In the genomic region with DNA sequence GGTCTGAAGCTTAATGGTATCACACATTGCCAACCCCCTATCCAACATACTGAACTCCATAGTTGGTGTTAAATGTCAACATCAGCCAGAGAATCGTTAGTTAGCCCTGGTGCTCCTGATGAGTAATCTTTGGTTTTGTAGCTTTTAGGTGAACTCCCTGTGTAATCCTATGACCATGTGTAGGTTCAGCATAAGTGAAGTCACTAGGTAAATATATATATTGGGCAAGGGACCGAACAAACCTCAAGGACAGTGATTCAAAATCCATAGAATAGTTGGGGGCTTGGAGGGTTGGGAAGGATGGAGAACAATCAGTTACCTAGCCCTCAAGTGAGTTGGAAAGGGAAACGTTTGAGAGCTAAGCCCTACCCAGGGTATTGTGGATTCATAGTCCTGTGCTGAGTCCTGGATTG, we compare ENCODE assay signal across 30 cellular contexts. TPM values are rescaled to one million over a fixed set of nuclear protein-coding genes. Genes with fewer than 3 reads are reported as not detected.
DNase-seq lines count a peak whose midpoint lies in the region; ATAC-seq and TF ChIP-seq lines count a peak whose summit lies in the region.
"Had no signal": no experiment of that assay in that cellular context is flagged by ENCODE, and none has a peak within 500 bp of the region (broad histone marks: within the 10 kb centered on the region; RNA-seq: fewer than 3 reads in every experiment).

No MANE protein-coding gene starts in this region.

- H3K9me2 ChIP-seq in PC-3 (replicated peaks; ENCODE audit: low read length), result no peaks in the 10 kb centered on the region

- WGBS in mammary epithelial cell (ENCODE audit: low coverage, missing lambda C conversion rate), result 63% methylated on average over 3 of the region's 3 CpGs

- H3K9ac ChIP-seq in PC-3 (ENCODE audit: low read length) (0 out of 2 replicates have a peak overlapping the region, but pooled peaks have one; percentile 15), mammary epithelial cell (ENCODE audit: insufficient read depth, low read length) (no peak overlapping the region)

- H3K36me3 ChIP-seq in PC-3 (ENCODE audit: low read depth, low read length), result peaks cover 18% of the 10 kb centered on the region
- no peaks in the 10 kb centered on the region for H3K36me3 ChIP-seq in mammary epithelial cell (ENCODE audit: insufficient read depth, low read length)
- H3K36me3 ChIP-seq in osteoblast (ENCODE audit: insufficient read depth, low read length), result no peaks in the 10 kb centered on the region
- H3K36me3 ChIP-seq: HAP-1, prostate gland had no signal

- H3K27ac ChIP-seq in PC-3 (ENCODE audit: low read length) (peak overlapping the region; percentile 81), mammary epithelial cell (ENCODE audit: insufficient read depth, low read depth, low read length) (no peak overlapping the region), osteoblast (ENCODE audit: low read depth, low read length) (peak overlapping the region; percentile 10), caudate nucleus (ENCODE audit: low read depth, low read length) (no peak overlapping the region)
- H3K27ac ChIP-seq: dorsolateral prefrontal cortex, left ventricle myocardium inferior, neutrophil, prostate gland, tibial artery had no signal

- no peak for DNase-seq in activated naive CD8-positive, alpha-beta T cell treated with anti-CD3 and anti-CD28 coated beads, Interleukin-2, amount 50 U/mL, for 24 hours
- DNase-seq in activated naive CD8-positive, alpha-beta T cell treated with anti-CD3 and anti-CD28 coated beads for 36 hours, result no peak
- DNase-seq in PC-3 (peak; percentile 92), mammary epithelial cell (peak; percentile 83), osteoblast (ENCODE audit: insufficient read length, low spot score, missing footprints) (no peak), HuH-7.5 (ENCODE audit: low spot score) (no peak), caudate nucleus (lab: John Stamatoyannopoulos, UW) (no peak)
- DNase-seq: activated CD4-positive, alpha-beta T cell treated with anti-CD3 and anti-CD28 coated beads, Interleukin-2, amount 10 ng/mL, durations not matched to agents 24 days and 14 days; activated CD8-positive, alpha-beta memory T cell treated with anti-CD3 and anti-CD28 coated beads, Interleukin-2, amount 10 ng/mL, durations not matched to agents 7 days and 5 days; activated naive CD4-positive, alpha-beta T cell treated with anti-CD3 and anti-CD28 coated beads, Interleukin-2, amount 10 ng/mL, durations not matched to agents 7 days and 5 days; activated T-cell treated with anti-CD3 and anti-CD28 coated beads, Interleukin-2, amount 50 U/mL, for 72 hours; aorta; CD8-positive, alpha-beta memory T cell; central memory CD4-positive, alpha-beta T cell; dorsolateral prefrontal cortex; GDM1; left ventricle myocardium inferior; naive B cell; NCI-H1436; NCI-H345; tibial artery had no signal

- POLR2A ChIA-PET in PC-3 (lab: Charles Lee; ENCODE audit: unreplicated experiment), result no interaction called here

- TF ChIP-seq CTCF in PC-3 (conservative IDR thresholded peaks at IDR 0.05; ENCODE audit: low read depth, low read length) (no peak), mammary epithelial cell (conservative IDR thresholded peaks at IDR 0.05 in 1 of 2, IDR thresholded peaks at IDR 0.05 in 1 of 2; ENCODE audit: extremely low read depth in 1 of 2, insufficient read depth in 1 of 2, low read depth in 1 of 2, low read length in 2 of 2) (no peak), osteoblast (IDR thresholded peaks at IDR 0.05; ENCODE audit: extremely low read depth, low read depth, low read length) (no peak)

- no peaks in the 10 kb centered on the region for H3K9me3 ChIP-seq in PC-3 (ENCODE audit: low read length)
- no peaks in the 10 kb centered on the region for H3K9me3 ChIP-seq in mammary epithelial cell (replicated peaks; ENCODE audit: insufficient read depth, low read length)
- no peaks in the 10 kb centered on the region for H3K9me3 ChIP-seq in osteoblast (ENCODE audit: low read depth, low read length)
- H3K9me3 ChIP-seq: HAP-1, left ventricle myocardium inferior, neutrophil, prostate gland, tibial artery had no signal

- H4K20me1 ChIP-seq in PC-3 (ENCODE audit: low read length), result no peaks in the 10 kb centered on the region
- no peaks in the 10 kb centered on the region for H4K20me1 ChIP-seq in mammary epithelial cell (ENCODE audit: insufficient read depth, low read length)
- no peaks in the 10 kb centered on the region for H4K20me1 ChIP-seq in osteoblast (ENCODE audit: insufficient read depth, low read length)

- no peaks in the 10 kb centered on the region for H3K27me3 ChIP-seq in PC-3 (ENCODE audit: low read length)
- no peaks in the 10 kb centered on the region for H3K27me3 ChIP-seq in mammary epithelial cell (ENCODE audit: insufficient read depth, low read length)
- H3K27me3 ChIP-seq in osteoblast (ENCODE audit: insufficient read depth, low read length), result no peaks in the 10 kb centered on the region
- H3K27me3 ChIP-seq: dorsolateral prefrontal cortex, neutrophil, tibial artery had no signal

- no peaks in the 10 kb centered on the region for H3K27me3 Mint-ChIP-seq in activated naive CD8-positive, alpha-beta T cell treated with anti-CD3 and anti-CD28 coated beads, Interleukin-2, amount 50 U/mL, for 24 hours
- H3K27me3 Mint-ChIP-seq in activated naive CD8-positive, alpha-beta T cell treated with anti-CD3 and anti-CD28 coated beads for 36 hours, result no peaks in the 10 kb centered on the region
- no peaks in the 10 kb centered on the region for H3K27me3 Mint-ChIP-seq in stimulated activated memory B cell treated with anti-CD40 and anti-IgM and Interleukin-4, amounts not matched to agents 10 μg/mL and 1 μg/mL and 100 μg/mL, for 72 hours
- H3K27me3 Mint-ChIP-seq: activated CD4-positive, alpha-beta T cell treated with anti-CD3 and anti-CD28 coated beads, Interleukin-2, amount 10 ng/mL, durations not matched to agents 24 days and 14 days; activated CD8-positive, alpha-beta memory T cell treated with anti-CD3 and anti-CD28 coated beads, Interleukin-2, amount 10 ng/mL, durations not matched to agents 7 days and 5 days; activated naive CD4-positive, alpha-beta T cell treated with anti-CD3 and anti-CD28 coated beads, Interleukin-2, amount 10 ng/mL, durations not matched to agents 7 days and 5 days; B cell; naive B cell; stimulated activated naive CD8-positive, alpha-beta T cell treated with anti-CD3 and anti-CD28 coated beads, Interleukin-15, Interleukin-2, amounts not matched to agents 100 ng/mL and 50 ng/mL, for 24 hours had no signal

- no peak overlapping the region for H2AFZ ChIP-seq in PC-3 (ENCODE audit: low read length)
- no peak overlapping the region for H2AFZ ChIP-seq in mammary epithelial cell (ENCODE audit: low read depth, low read length)
- H2AFZ ChIP-seq in osteoblast (ENCODE audit: low read length), result no peak overlapping the region

- peak overlapping the region; percentile 48 for H3K4me2 ChIP-seq in PC-3 (ENCODE audit: low read length)
- no peak overlapping the region for H3K4me2 ChIP-seq in mammary epithelial cell (ENCODE audit: insufficient read depth, low read depth, low read length)
- no peak overlapping the region for H3K4me2 ChIP-seq in osteoblast (ENCODE audit: insufficient read depth, low read length)

- H3K4me1 ChIP-seq in PC-3 (ENCODE audit: insufficient read depth, low read length), result peaks cover 45% of the 10 kb centered on the region
- H3K4me1 ChIP-seq in mammary epithelial cell (ENCODE audit: insufficient read depth, low read length), result peaks cover 7% of the 10 kb centered on the region
- peaks cover 21% of the 10 kb centered on the region for H3K4me1 ChIP-seq in osteoblast (ENCODE audit: insufficient read depth, low read length)
- H3K4me1 ChIP-seq: HAP-1, left ventricle myocardium inferior, prostate gland, tibial artery had no signal

- peaks cover 12% of the 10 kb centered on the region for H3K9me3 Mint-ChIP-seq in activated naive CD8-positive, alpha-beta T cell treated with anti-CD3 and anti-CD28 coated beads, Interleukin-2, amount 50 U/mL, for 24 hours
- H3K9me3 Mint-ChIP-seq in activated naive CD8-positive, alpha-beta T cell treated with anti-CD3 and anti-CD28 coated beads for 36 hours, result peaks cover 9% of the 10 kb centered on the region
- peaks cover 15% of the 10 kb centered on the region for H3K9me3 Mint-ChIP-seq in stimulated activated memory B cell treated with anti-CD40 and anti-IgM and Interleukin-4, amounts not matched to agents 10 μg/mL and 1 μg/mL and 100 μg/mL, for 72 hours
- H3K9me3 Mint-ChIP-seq: CD8-positive, alpha-beta memory T cell had no signal

- no peak overlapping the region for H3K27ac Mint-ChIP-seq in activated naive CD8-positive, alpha-beta T cell treated with anti-CD3 and anti-CD28 coated beads, Interleukin-2, amount 50 U/mL, for 24 hours
- H3K27ac Mint-ChIP-seq in activated naive CD8-positive, alpha-beta T cell treated with anti-CD3 and anti-CD28 coated beads for 36 hours, result no peak overlapping the region
- H3K27ac Mint-ChIP-seq in stimulated activated memory B cell treated with anti-CD40 and anti-IgM and Interleukin-4, amounts not matched to agents 10 μg/mL and 1 μg/mL and 100 μg/mL, for 72 hours, result no peak overlapping the region
- H3K27ac Mint-ChIP-seq: activated CD4-positive, alpha-beta T cell treated with anti-CD3 and anti-CD28 coated beads, Interleukin-2, amount 10 ng/mL, durations not matched to agents 24 days and 14 days; activated CD8-positive, alpha-beta memory T cell treated with anti-CD3 and anti-CD28 coated beads, Interleukin-2, amount 10 ng/mL, durations not matched to agents 7 days and 5 days; activated naive CD4-positive, alpha-beta T cell treated with anti-CD3 and anti-CD28 coated beads, Interleukin-2, amount 10 ng/mL, durations not matched to agents 7 days and 5 days; activated T-cell treated with anti-CD3 and anti-CD28 coated beads, Interleukin-2, amount 50 U/mL, for 72 hours; B cell; mesothelial cell of epicardium; stimulated activated naive CD8-positive, alpha-beta T cell treated with anti-CD3 and anti-CD28 coated beads, Interleukin-15, Interleukin-2, amounts not matched to agents 100 ng/mL and 50 ng/mL, for 24 hours; T-helper 2 cell treated with Interferon-gamma antibody and Interleukin-4, amounts not matched to agents 5 μg/mL and 100 μg/mL, for 36 hours had no signal

- dilution Hi-C loops in mammary epithelial cell (cut with HindIII; ENCODE audit: low sequenced_read_pairs), result loop anchor here (25.0 kb wide), 1 partner anchor 391 kb away; no protein-coding TSS in a partner anchor

- H3K4me3 ChIP-seq in PC-3 (ENCODE audit: low read length) (no peak overlapping the region), mammary epithelial cell (replicated peaks in 1 of 3; ENCODE audit: insufficient read depth in 1 of 3, low read depth in 2 of 3, low read length in 3 of 3) (no peak overlapping the region), osteoblast (ENCODE audit: insufficient read depth, low read length) (no peak overlapping the region)
- H3K4me3 ChIP-seq: dorsolateral prefrontal cortex, HAP-1, left ventricle myocardium inferior, prostate gland, tibial artery had no signal

- CTCF ChIA-PET in PC-3 (lab: Charles Lee) (interaction anchor here (0.7 kb wide), 1 partner anchor 55 kb away, joined by 3 read pairs; no protein-coding TSS in a partner anchor), mammary epithelial cell (lab: Charles Lee; ENCODE audit: low non-redundant PET) (interaction anchor here (0.6 kb wide), 1 partner anchor 178 kb away, joined by 23 read pairs; no protein-coding TSS in a partner anchor)

- no TSS peak for BruUV-seq in PC-3 (replicated peaks; lab: Mats Ljungman, UMichigan)
- BruUV-seq in mammary epithelial cell (replicated peaks; lab: Mats Ljungman, UMichigan), result no TSS peak

- no peaks in the 10 kb centered on the region for H3K79me2 ChIP-seq in PC-3 (ENCODE audit: low read length)
- no peaks in the 10 kb centered on the region for H3K79me2 ChIP-seq in mammary epithelial cell (ENCODE audit: insufficient read depth, low read length)
- no peaks in the 10 kb centered on the region for H3K79me2 ChIP-seq in osteoblast (ENCODE audit: insufficient read depth, low read length)

- H3K4me3 Mint-ChIP-seq in activated naive CD8-positive, alpha-beta T cell treated with anti-CD3 and anti-CD28 coated beads, Interleukin-2, amount 50 U/mL, for 24 hours, result no peak overlapping the region
- no peak overlapping the region for H3K4me3 Mint-ChIP-seq in activated naive CD8-positive, alpha-beta T cell treated with anti-CD3 and anti-CD28 coated beads for 36 hours
- H3K4me3 Mint-ChIP-seq in stimulated activated memory B cell treated with anti-CD40 and anti-IgM and Interleukin-4, amounts not matched to agents 10 μg/mL and 1 μg/mL and 100 μg/mL, for 72 hours, result no peak overlapping the region
- H3K4me3 Mint-ChIP-seq: activated CD4-positive, alpha-beta T cell treated with anti-CD3 and anti-CD28 coated beads, Interleukin-2, amount 10 ng/mL, durations not matched to agents 24 days and 14 days; activated CD8-positive, alpha-beta memory T cell treated with anti-CD3 and anti-CD28 coated beads, Interleukin-2, amount 10 ng/mL, durations not matched to agents 7 days and 5 days; activated naive CD4-positive, alpha-beta T cell treated with anti-CD3 and anti-CD28 coated beads, Interleukin-2, amount 10 ng/mL, durations not matched to agents 7 days and 5 days; activated T-cell treated with anti-CD3 and anti-CD28 coated beads, Interleukin-2, amount 50 U/mL, for 72 hours; B cell; CD8-positive, alpha-beta memory T cell; mesothelial cell of epicardium; naive B cell; stimulated activated naive CD8-positive, alpha-beta T cell treated with anti-CD3 and anti-CD28 coated beads, Interleukin-15, Interleukin-2, amounts not matched to agents 100 ng/mL and 50 ng/mL, for 24 hours; T-helper 2 cell treated with Interferon-gamma antibody and Interleukin-4, amounts not matched to agents 5 μg/mL and 100 μg/mL, for 36 hours had no signal

- peaks cover 6% of the 10 kb centered on the region for H3K4me1 Mint-ChIP-seq in activated naive CD8-positive, alpha-beta T cell treated with anti-CD3 and anti-CD28 coated beads, Interleukin-2, amount 50 U/mL, for 24 hours
- H3K4me1 Mint-ChIP-seq in activated naive CD8-positive, alpha-beta T cell treated with anti-CD3 and anti-CD28 coated beads for 36 hours, result peaks cover 2% of the 10 kb centered on the region
- H3K4me1 Mint-ChIP-seq in stimulated activated memory B cell treated with anti-CD40 and anti-IgM and Interleukin-4, amounts not matched to agents 10 μg/mL and 1 μg/mL and 100 μg/mL, for 72 hours, result peaks cover 23% of the 10 kb centered on the region

- ATAC-seq in activated naive CD8-positive, alpha-beta T cell treated with anti-CD3 and anti-CD28 coated beads, Interleukin-2, amount 50 U/mL, for 24 hours, result peak; percentile 49
- ATAC-seq in PC-3, result peak; percentile 95
- ATAC-seq in stimulated activated memory B cell treated with anti-CD40 and anti-IgM and Interleukin-4, amounts not matched to agents 10 μg/mL and 1 μg/mL and 100 μg/mL, for 72 hours, result no peak
- ATAC-seq: activated CD8-positive, alpha-beta memory T cell treated with anti-CD3 and anti-CD28 coated beads, Interleukin-2, amount 10 ng/mL, durations not matched to agents 7 days and 5 days; activated T-cell treated with anti-CD3 and anti-CD28 coated beads, Interleukin-2, amount 50 U/mL, for 72 hours; Right ventricle myocardium inferior had no signal

- peaks cover 18% of the 10 kb centered on the region for H3K36me3 Mint-ChIP-seq in activated naive CD8-positive, alpha-beta T cell treated with anti-CD3 and anti-CD28 coated beads, Interleukin-2, amount 50 U/mL, for 24 hours (ENCODE audit: low read depth)
- peaks cover 20% of the 10 kb centered on the region for H3K36me3 Mint-ChIP-seq in activated naive CD8-positive, alpha-beta T cell treated with anti-CD3 and anti-CD28 coated beads for 36 hours
- peaks cover 57% of the 10 kb centered on the region for H3K36me3 Mint-ChIP-seq in stimulated activated memory B cell treated with anti-CD40 and anti-IgM and Interleukin-4, amounts not matched to agents 10 μg/mL and 1 μg/mL and 100 μg/mL, for 72 hours

- intact Hi-C loops in PC-3 (cut with micrococcal nuclease) (loop anchor here (1.0 kb wide), 1 partner anchor 8 kb away; no protein-coding TSS in a partner anchor), mammary epithelial cell (cut with micrococcal nuclease) (loop anchor here (10.0 kb wide), 1 partner anchor 389 kb away; no protein-coding TSS in a partner anchor)

- no peaks in the 10 kb centered on the region for H3F3A ChIP-seq in PC-3 (ENCODE audit: low read length, unreplicated experiment)

- in situ Hi-C loops in mammary epithelial cell (cut with MboI; ENCODE audit: low sequenced_read_pairs in 2 of 2), result no loop called here

RNA-seq across cellular contexts. Expression of gene AP1S3, which starts 16.0 kb away (rescaled TPM):
- total RNA-seq in activated naive CD8-positive, alpha-beta T cell treated with anti-CD3 and anti-CD28 coated beads for 36 hours, result 10 to 100 TPM; 10.5 to 11.3 TPM
- total RNA-seq in PC-3 (2014; rRNA removed) (34.3 and 37.6 TPM in 2 replicates), mammary epithelial cell (10 to 100 TPM; 32.0 to 41.1 TPM), osteoblast (2.2 and 2.7 TPM in 2 replicates)
- polyA plus RNA-seq in mammary epithelial cell, result 26.0 TPM
- 20.5 TPM for polyA minus RNA-seq in mammary epithelial cell

Comparison
In these comparisons a context has a peak if more than half of its experiments do, and no peak if none do; other contexts are left out.
1. DNase-seq: peak in PC-3 (single experiment) and mammary epithelial cell (single experiment); none in activated naive CD8-positive, alpha-beta T cell treated with anti-CD3 and anti-CD28 coated beads, Interleukin-2, amount 50 U/mL, for 24 hours (single experiment), activated naive CD8-positive, alpha-beta T cell treated with anti-CD3 and anti-CD28 coated beads for 36 hours (single experiment), osteoblast (single experiment), HuH-7.5 (single experiment) and caudate nucleus (0 of 61).
2. H3K27ac ChIP-seq: peak in PC-3 (single experiment) and osteoblast (single experiment); none in mammary epithelial cell (single experiment) and caudate nucleus (single experiment).